ENCODE assay signal across 8 cellular contexts in the genomic region with DNA sequence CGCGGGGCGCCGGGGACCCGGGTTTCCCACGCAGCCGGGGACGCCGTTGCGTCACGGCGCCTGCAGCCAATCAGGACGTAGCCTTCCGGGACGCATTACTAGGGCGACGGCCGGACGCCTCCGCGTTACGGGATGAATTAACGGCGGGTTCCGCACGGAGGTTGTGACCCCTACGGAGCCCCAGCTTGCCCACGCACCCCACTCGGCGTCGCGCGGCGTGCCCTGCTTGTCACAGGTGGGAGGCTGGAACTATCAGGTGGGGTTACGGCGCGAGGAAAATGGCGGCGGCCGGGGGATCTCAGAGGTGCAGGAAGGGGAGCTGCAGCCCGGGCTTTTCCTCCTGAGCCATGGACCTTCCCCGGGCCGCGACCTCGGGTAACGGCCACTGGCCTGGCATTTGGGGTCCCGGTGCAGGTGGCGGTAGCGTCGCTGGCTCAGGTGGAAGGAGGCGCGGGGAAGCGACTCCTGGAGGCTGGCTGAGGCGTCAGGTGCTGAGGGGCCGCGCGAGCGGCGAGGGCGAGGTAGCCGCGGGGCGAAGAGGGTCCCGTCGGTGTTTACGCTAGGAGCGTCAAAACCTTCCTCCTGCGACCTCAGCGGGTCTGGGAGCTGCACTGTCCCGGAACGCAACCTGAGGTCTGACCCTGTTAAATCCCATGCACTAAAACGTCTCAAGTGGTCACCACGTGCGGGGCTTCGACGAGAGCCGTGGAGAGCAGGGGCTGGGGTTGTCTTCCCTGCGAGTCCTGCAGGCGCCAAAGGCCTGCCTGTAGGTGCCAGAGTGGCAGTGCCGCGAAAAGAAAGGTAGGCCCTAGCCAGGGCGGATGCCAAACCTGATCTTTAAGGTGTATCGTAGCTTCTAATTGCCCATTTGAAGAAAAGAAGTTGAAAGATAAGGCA. TPM values are rescaled to one million over a fixed set of nuclear protein-coding genes. Genes with fewer than 3 reads are reported as not detected.
DNase-seq lines count a peak whose midpoint lies in the region; ATAC-seq and TF ChIP-seq lines count a peak whose summit lies in the region.

A gene (plus strand): TSS at position 98 of the 897 bp plus-strand sequence. CDS start 78,345 bp downstream, outside the sequence.

- H3K9me3 Mint-ChIP-seq in activated CD4-positive, alpha-beta T cell treated with anti-CD3 and anti-CD28 coated beads, Interleukin-2, amount 10 ng/mL, durations not matched to agents 7 days and 5 days, result no peaks in the 10 kb centered on the region

- ATAC-seq in GM18870 (IDR thresholded peaks at IDR 0.05; ENCODE audit: unreplicated experiment) (peak; percentile 84), HG03103 (IDR thresholded peaks at IDR 0.05; ENCODE audit: low read depth, unreplicated experiment) (peak; percentile 98)

- intact Hi-C loops in lower leg skin (cut with DNase I; ENCODE audit: low total_unique reads), result no loop called here

- peak within 1 kb of the TSS; percentile 96 for H3K4me3 Mint-ChIP-seq in activated CD4-positive, alpha-beta T cell treated with anti-CD3 and anti-CD28 coated beads, Interleukin-2, amount 10 ng/mL, durations not matched to agents 7 days and 5 days

- H3K27ac Mint-ChIP-seq in activated CD4-positive, alpha-beta T cell treated with anti-CD3 and anti-CD28 coated beads, Interleukin-2, amount 10 ng/mL, durations not matched to agents 7 days and 5 days, result peak within 1 kb of the TSS; percentile 97

- no peaks in the 10 kb centered on the region for H3K27me3 Mint-ChIP-seq in activated CD4-positive, alpha-beta T cell treated with anti-CD3 and anti-CD28 coated beads, Interleukin-2, amount 10 ng/mL, durations not matched to agents 7 days and 5 days

- H3K36me3 Mint-ChIP-seq in activated CD4-positive, alpha-beta T cell treated with anti-CD3 and anti-CD28 coated beads, Interleukin-2, amount 10 ng/mL, durations not matched to agents 7 days and 5 days (ENCODE audit: low read depth), result peaks cover 16% of the 10 kb centered on the region

- H3K4me1 Mint-ChIP-seq in activated CD4-positive, alpha-beta T cell treated with anti-CD3 and anti-CD28 coated beads, Interleukin-2, amount 10 ng/mL, durations not matched to agents 7 days and 5 days, result peaks cover 24% of the 10 kb centered on the region

- TF ChIP-seq CTCF in lower leg skin (IDR thresholded peaks at IDR 0.05), result peak in 1 of 3 donors; percentile 11

- CTCF ChIA-PET in activated CD4-positive, alpha-beta T cell treated with anti-CD3 and anti-CD28 coated beads, Interleukin-2, amount 10 ng/mL, durations not matched to agents 7 days and 5 days (lab: Charles Lee), result interaction anchor here (0.9 to 3.2 kb wide), 11 partner anchors 9 to 239 kb away, joined by 3 to 10 read pairs (median 4); no protein-coding TSS in a partner anchor

- POLR2A ChIA-PET in activated CD4-positive, alpha-beta T cell treated with anti-CD3 and anti-CD28 coated beads, Interleukin-2, amount 10 ng/mL, durations not matched to agents 7 days and 5 days (lab: Charles Lee), result no interaction called here

- H3K4me3 ChIP-seq in lower leg skin (ENCODE audit: low read depth, poor library complexity, severe bottlenecking), result peak within 1 kb of the TSS; percentile 83

- WGBS in lower leg skin, 2 donors, result 2 to 4% methylated on average over 47 to 66 of the region's 83 CpGs

- DNase-seq in AG20443 (ENCODE audit: low spot score) (peak; percentile 95), NCI-H510A (lab: John Stamatoyannopoulos, UW) (peak; percentile 55), dermis blood vessel endothelial cell (peak; percentile 86), lower leg skin (ENCODE audit: low spot score in 2 of 2) (peak; percentile 62 to 94)
- DNase-seq in activated CD4-positive, alpha-beta T cell treated with anti-CD3 and anti-CD28 coated beads, Interleukin-2, amount 10 ng/mL, durations not matched to agents 7 days and 5 days, result peak; percentile 85
- DNase-seq in stimulated activated CD4-positive, alpha-beta T cell treated with anti-CD3 and anti-CD28 coated beads, Interleukin-4, amount 100 ng/mL, for 4 hours, result peak; percentile 84 to 93

- no peak for TF ChIP-seq POLR2A in lower leg skin (IDR thresholded peaks at IDR 0.05)

RNA-seq across cellular contexts. Expression of the gene that starts here (rescaled TPM):
- total RNA-seq in activated CD4-positive, alpha-beta T cell treated with anti-CD3 and anti-CD28 coated beads, Interleukin-2, amount 10 ng/mL, durations not matched to agents 7 days and 5 days, result 10 to 100 TPM; 20.7 to 24.6 TPM
- 14.6 and 15.4 TPM in 2 replicates for total RNA-seq in dermis blood vessel endothelial cell
- total RNA-seq in lower leg skin, result 10 to 100 TPM in 3 of 4 donors, 1 to 10 TPM in 1; 5.2 to 19.1 (median 12.0) TPM

Comparison
In these comparisons a context has a peak if more than half of its experiments do, and no peak if none do; other contexts are left out.
1. Peak in every context shown above with its lines: DNase-seq, ATAC-seq and H3K4me3 ChIP-seq.